8 cellular contexts compared by ENCODE assay signal in genomic region chr5:109688647-109688998, GRCh38. TPM values are rescaled to one million over a fixed set of nuclear protein-coding genes. Genes with fewer than 3 reads are reported as not detected.
DNase-seq lines count a peak whose midpoint lies in the region; ATAC-seq and TF ChIP-seq lines count a peak whose summit lies in the region.

No MANE protein-coding gene starts in this region.

- peaks cover 11 to 15% (median 12%) of the 10 kb centered on the region in 3 experiments; a peak in 5 of 7 replicates for H3K36me3 Mint-ChIP-seq in H9 (ENCODE audit: insufficient read depth in 1 of 3, low read depth in 3 of 3)

- ATAC-seq in left colon (peak; percentile 12), HG03469 (IDR thresholded peaks at IDR 0.05; ENCODE audit: unreplicated experiment) (no peak)

- H3K4me1 Mint-ChIP-seq in H9, result peaks cover 22 to 28% of the 10 kb centered on the region in 2 experiments

- H3K36me3 ChIP-seq in stomach, result no peaks in the 10 kb centered on the region

- H3K4me3 ChIP-seq in astrocyte of the cerebellum (ENCODE audit: low read depth, low read length) (peak overlapping the region; percentile 83), stomach (peak overlapping the region; percentile 79 to 90 (median 80))

- no peak overlapping the region for H2AFZ ChIP-seq in H9 (ENCODE audit: low read length)

- DNase-seq in COR-L47 (lab: John Stamatoyannopoulos, UW) (peak; percentile 18), H9 (no peak), NCI-H460 (ENCODE audit: extremely low read depth, low read depth) (peak; percentile 18), astrocyte of the cerebellum (ENCODE audit: low read depth) (no peak), left colon (peak in 1 of 2 donors; percentile 42), stomach (no peak), AG20443 (ENCODE audit: low spot score) (no peak)

- TF ChIP-seq CTCF in H9 (conservative IDR thresholded peaks at IDR 0.05) (peak; percentile 75), astrocyte of the cerebellum (IDR thresholded peaks at IDR 0.05; ENCODE audit: low read depth, low read length, missing control alignments) (peak; percentile 41), stomach (IDR thresholded peaks at IDR 0.05) (peak in 2 of 7 experiments; percentile 8 to 38)

- H3K4me2 ChIP-seq in H9 (ENCODE audit: insufficient read depth, insufficient read length, low read length), result peak overlapping the region; percentile 29

- peak overlapping the region; percentile 82 for H3K18ac ChIP-seq in H9 (ENCODE audit: insufficient read length, low read depth, low read length)

- no peaks in the 10 kb centered on the region; the same call in 1 of the 2 replicates for H3K27me3 Mint-ChIP-seq in H9 (ENCODE audit: low read depth)

- H4K8ac ChIP-seq in H9 (replicated peaks; ENCODE audit: insufficient read length, low read depth, low read length), result no peak overlapping the region

- no peaks in the 10 kb centered on the region for H3K27me3 ChIP-seq in H9 (ENCODE audit: insufficient read depth, low read length)
- H3K27me3 ChIP-seq in stomach, result no peaks in the 10 kb centered on the region

- peak overlapping the region; percentile 24 for H3K9ac ChIP-seq in H9 (ENCODE audit: extremely low read depth, insufficient read length, low read length)

- H3T11ph ChIP-seq in H9 (ENCODE audit: low read length), result no peak overlapping the region

- TF ChIP-seq EP300 in stomach (IDR thresholded peaks at IDR 0.05), result no peak

- H2BK120ac ChIP-seq in H9 (ENCODE audit: low read depth, low read length, poor library complexity, severe bottlenecking), result no peak overlapping the region

- H3K27ac Mint-ChIP-seq in H9, result peak overlapping the region; percentile 99

- no peak for TF ChIP-seq POLR2A in stomach (IDR thresholded peaks at IDR 0.05)

- H2BK15ac ChIP-seq in H9 (ENCODE audit: low read depth, low read length), result no peak overlapping the region

- no peaks in the 10 kb centered on the region for H4K20me1 ChIP-seq in H9 (ENCODE audit: control insufficient read depth, insufficient read depth, insufficient read length)

- H4K91ac ChIP-seq in H9 (ENCODE audit: insufficient read length, low read depth, low read length), result no peak overlapping the region

- H3K4me1 ChIP-seq in H9 (ENCODE audit: insufficient read depth, low read length) (peaks cover 3% of the 10 kb centered on the region; the same call in 1 of the 2 replicates), stomach (peaks cover 16 to 29% (median 24%) of the 10 kb centered on the region in 4 donors)

- no peak overlapping the region for H2AK5ac ChIP-seq in H9 (ENCODE audit: insufficient read length, low read length)

- intact Hi-C loops in left colon (cut with DNase I, micrococcal nuclease), result no loop called here
- intact Hi-C loops in stomach (cut with DNase I; ENCODE audit: low total_unique reads), result no loop called here

- peaks cover 20% of the 10 kb centered on the region; the same call in 1 of the 2 replicates for H3K79me2 ChIP-seq in H9 (ENCODE audit: insufficient read depth, low read length)

- H3K4me3 Mint-ChIP-seq in H9, result peak overlapping the region; percentile 79 to 94

- no peak overlapping the region for H3K4ac ChIP-seq in H9 (ENCODE audit: low read depth, low read length)

- H3K9me3 ChIP-seq in H9 (ENCODE audit: control insufficient read depth, low read depth, low read length) (no peaks in the 10 kb centered on the region), stomach (peaks cover 0 to 7% (median 3%) of the 10 kb centered on the region in 4 donors)

- no peak overlapping the region for H2BK20ac ChIP-seq in H9 (ENCODE audit: low read depth, low read length, poor library complexity, severe bottlenecking)

- H2BK5ac ChIP-seq in H9 (ENCODE audit: insufficient read length, low read length), result no peak overlapping the region

- no peak overlapping the region for H3K14ac ChIP-seq in H9 (ENCODE audit: insufficient read depth, low read length)

- H3K79me1 ChIP-seq in H9 (ENCODE audit: insufficient read depth, low read depth, low read length, poor library complexity, severe bottlenecking), result no peaks in the 10 kb centered on the region

- no CpG with 5 or more reads among the region's 6 CpGs for WGBS in H9 (ENCODE audit: extremely low coverage, insufficient read length, low lambda C conversion rate)
- 9 to 18% (median 15%) methylated on average over 6 of the region's 6 CpGs for WGBS in stomach, 5 donors

- peaks cover 3 to 8% of the 10 kb centered on the region in 2 experiments; a peak in 3 of 5 replicates for H3K9me3 Mint-ChIP-seq in H9

- H3K56ac ChIP-seq in H9 (ENCODE audit: insufficient read length, low read depth, low read length), result no peak overlapping the region

- H3K23ac ChIP-seq in H9 (ENCODE audit: insufficient read length, low read depth, low read length), result no peak overlapping the region

- H4K5ac ChIP-seq in H9 (ENCODE audit: insufficient read length, low read depth, low read length), result no peak overlapping the region

- H3K27ac ChIP-seq in H9 (ENCODE audit: insufficient read length, low read depth, low read length) (no peak overlapping the region), stomach (peak overlapping the region; percentile 96 to 99 (median 97))

- in situ Hi-C loops in astrocyte of the cerebellum (cut with HindIII; ENCODE audit: low sequenced_read_pairs), result no loop called here

- peaks cover 8% of the 10 kb centered on the region for H3K23me2 ChIP-seq in H9 (ENCODE audit: insufficient read length, low read depth, low read length, poor library complexity, severe bottlenecking)

- H2BK12ac ChIP-seq in H9 (ENCODE audit: insufficient read length, low read depth, low read length), result no peak overlapping the region

RNA-seq across cellular contexts. Expression of gene MAN2A1, which starts 1.1 kb away (rescaled TPM):
- total RNA-seq in H9 (2021) (78.0 and 80.3 TPM in 2 replicates), left colon (100 to 1,000 TPM in 1 of 2 donors, 10 to 100 TPM in 1; 89.5 to 106 TPM), stomach (100 to 1,000 TPM in 1 of 5 donors, 10 to 100 TPM in 4; 29.2 to 136 (median 50.1) TPM)
- 147 and 151 TPM in 2 replicates for total RNA-seq in NCI-H460 (2014; rRNA removed; shearing (Covaris generic))
- 66.6 and 104 TPM in 2 replicates for polyA plus RNA-seq in NCI-H460 (2014; cell fraction: nucleus; rRNA removed)
- polyA plus RNA-seq in stomach, result 1 to 10 TPM; 6.1 to 9.0 (median 6.6) TPM

Comparison
In these comparisons a context has a peak if more than half of its experiments do, and no peak if none do; other contexts are left out.
1. DNase-seq: peak in COR-L47 (single experiment) and NCI-H460 (single experiment); none in H9 (single experiment), astrocyte of the cerebellum (single experiment), stomach (single experiment) and AG20443 (single experiment).